30 cellular contexts compared by ENCODE assay signal in genomic region chr9:130900701-130901497, GRCh38. TPM values are rescaled to one million over a fixed set of nuclear protein-coding genes. Genes with fewer than 3 reads are reported as not detected.
"Had no signal": no experiment of that assay in that cellular context is flagged by ENCODE, and none has a peak within 500 bp of the region (broad histone marks: within the 10 kb centered on the region; RNA-seq: fewer than 3 reads in every experiment).

No MANE protein-coding gene starts in this region.

- H3K27ac ChIP-seq: breast epithelium, foreskin keratinocyte, heart left ventricle, lower lobe of right lung, neutrophil, ovary, right lobe of liver, tibial nerve had no signal

- H3K9me3 ChIP-seq: breast epithelium, heart left ventricle, lower lobe of right lung, neutrophil, ovary, right lobe of liver, tibial nerve had no signal

- H3K36me3 ChIP-seq: breast epithelium, heart left ventricle, lower lobe of right lung, neutrophil, ovary, right lobe of liver, tibial nerve had no signal

- DNase-seq: activated CD4-positive, alpha-beta memory T cell treated with anti-CD3 and anti-CD28 coated beads, Interleukin-2, amount 10 ng/mL, durations not matched to agents 7 days and 5 days; activated CD4-positive, alpha-beta T cell treated with anti-CD3 and anti-CD28 coated beads for 1 hour; activated CD4-positive, alpha-beta T cell treated with anti-CD3 and anti-CD28 coated beads, Interleukin-2, amount 10 ng/mL, durations not matched to agents 7 days and 5 days; activated gamma-delta T cell treated with Interleukin-2 at 50 U/mL for 16 hours; activated naive CD4-positive, alpha-beta T cell treated with anti-CD3 and anti-CD28 coated beads, Interleukin-2, amount 50 U/mL, for 16 hours; activated T-cell treated with anti-CD3 and anti-CD28 coated beads, Interleukin-2, amount 50 U/mL, for 4 hours; amniotic stem cell; central memory CD4-positive, alpha-beta T cell; foreskin keratinocyte; heart left ventricle; lower lobe of right lung; mesenchymal stem cell; natural killer cell; ovary; right lobe of liver; stimulated activated CD4-positive, alpha-beta T cell treated with anti-CD3 and anti-CD28 coated beads, Interleukin-2, amount 100 ng/mL, for 48 hours; stimulated activated naive CD4-positive, alpha-beta T cell treated with Interleukin-2 at 50 U/mL for 16 hours; T-helper 9 cell had no signal

- H3K4me3 ChIP-seq: breast epithelium, heart left ventricle, lower lobe of right lung, ovary, right lobe of liver, tibial nerve had no signal

- H3K27me3 ChIP-seq: ovary, right lobe of liver had no signal

- H3K4me1 ChIP-seq: breast epithelium, foreskin keratinocyte, lower lobe of right lung, right lobe of liver had no signal

- ATAC-seq: activated T-cell treated with anti-CD3 and anti-CD28 coated beads, Interleukin-2, amount 50 U/mL, for 4 hours; activated T-helper 17 cell treated with anti-CD3 and anti-CD28 coated beads, Interleukin-2, amount 50 U/mL, for 72 hours; heart left ventricle; left lobe of liver; lower lobe of right lung; natural killer cell; right lobe of liver had no signal

RNA-seq across cellular contexts. Expression of gene QRFP, which starts 4.3 kb away (rescaled TPM):
- total RNA-seq: activated CD4-positive, alpha-beta memory T cell treated with anti-CD3 and anti-CD28 coated beads, Interleukin-2, amount 10 ng/mL, durations not matched to agents 7 days and 5 days; activated CD4-positive, alpha-beta T cell treated with anti-CD3 and anti-CD28 coated beads, Interleukin-2, amount 10 ng/mL, durations not matched to agents 7 days and 5 days; activated T-cell treated with anti-CD3 and anti-CD28 coated beads, Interleukin-2, amount 50 U/mL, for 4 hours; activated T-helper 17 cell treated with anti-CD3 and anti-CD28 coated beads, Interleukin-2, amount 50 U/mL, for 72 hours; breast epithelium; endothelial cell of umbilical vein; foreskin keratinocyte; heart left ventricle; kidney epithelial cell; left lobe of liver; lower lobe of right lung; natural killer cell; ovary; progenitor cell of endocrine pancreas; renal cortical epithelial cell; skeletal muscle tissue; temporal lobe; tibial nerve; ureter had no signal

RNA-seq across cellular contexts. Expression of gene FIBCD1, which starts 38.1 kb away (rescaled TPM):
- total RNA-seq: activated CD4-positive, alpha-beta memory T cell treated with anti-CD3 and anti-CD28 coated beads, Interleukin-2, amount 10 ng/mL, durations not matched to agents 7 days and 5 days; activated CD4-positive, alpha-beta T cell treated with anti-CD3 and anti-CD28 coated beads, Interleukin-2, amount 10 ng/mL, durations not matched to agents 7 days and 5 days; activated T-cell treated with anti-CD3 and anti-CD28 coated beads, Interleukin-2, amount 50 U/mL, for 4 hours; activated T-helper 17 cell treated with anti-CD3 and anti-CD28 coated beads, Interleukin-2, amount 50 U/mL, for 72 hours; endothelial cell of umbilical vein; left lobe of liver; natural killer cell; progenitor cell of endocrine pancreas; right lobe of liver; skeletal muscle tissue; tibial nerve; ureter had no signal
